In the genomic region with DNA sequence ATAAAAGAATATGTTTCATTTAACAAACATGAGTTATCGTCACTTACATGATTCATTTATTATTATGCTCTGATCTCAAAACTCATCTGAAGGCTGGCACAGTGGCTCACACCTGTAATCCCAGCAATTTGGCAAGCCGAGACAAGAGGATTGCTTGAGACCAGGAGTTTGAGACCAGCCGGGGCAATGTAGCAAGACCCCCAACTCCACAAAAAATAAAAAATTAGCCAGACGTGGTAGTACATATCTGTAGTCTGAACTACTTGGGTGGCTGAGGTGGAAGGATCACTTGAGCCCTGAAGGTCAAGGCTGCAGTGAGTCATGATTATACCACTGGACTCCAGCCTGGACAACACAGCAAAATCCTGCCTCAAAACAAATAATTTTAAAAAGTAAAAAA, we compare ENCODE assay signal across 23 cellular contexts.
"Had no signal": no experiment of that assay in that cellular context is flagged by ENCODE, and none has a peak within 500 bp of the region (broad histone marks: within the 10 kb centered on the region; RNA-seq: fewer than 3 reads in every experiment).

No MANE protein-coding gene starts in this region.

- H3K27me3 ChIP-seq: ascending aorta, cardiac muscle cell, gastroesophageal sphincter, hepatocyte, ovary, suprapubic skin, tibial artery had no signal

- DNase-seq: activated CD4-positive, alpha-beta T cell treated with anti-CD3 and anti-CD28 coated beads for 36 hours; activated CD4-positive, CD25-positive, alpha-beta regulatory T cell; activated CD8-positive, alpha-beta memory T cell treated with anti-CD3 and anti-CD28 coated beads, Interleukin-2, amount 10 ng/mL, durations not matched to agents 7 days and 5 days; activated CD8-positive, alpha-beta T cell treated with anti-CD3 and anti-CD28 coated beads, Interleukin-2, amount 10 ng/mL, durations not matched to agents 7 days and 5 days; activated naive CD4-positive, alpha-beta T cell; activated T-cell treated with anti-CD3 and anti-CD28 coated beads, Interleukin-2, amount 50 U/mL, for 72 hours; effector memory CD8-positive, alpha-beta T cell; erythroblast; islet precursor cell; left ventricle myocardium inferior; ovary; small intestine; stimulated activated CD4-positive, alpha-beta T cell treated with anti-CD3 and anti-CD28 coated beads, Interleukin-4, amount 100 ng/mL, for 24 hours; stimulated activated naive B cell treated with anti-CD40 and anti-IgM and Interleukin-4, amounts not matched to agents 10 μg/mL and 1 μg/mL and 100 μg/mL, for 72 hours; T-helper 1 cell; tibial artery had no signal

- H3K4me2 ChIP-seq: hepatocyte had no signal

- H3K36me3 ChIP-seq: ovary had no signal

- H2AFZ ChIP-seq: hepatocyte had no signal

- FAIRE-seq: small intestine had no signal

- H3K9me3 ChIP-seq: ascending aorta, gastroesophageal sphincter, left ventricle myocardium inferior, ovary, suprapubic skin, tibial artery had no signal

- ATAC-seq: activated CD4-positive, alpha-beta T cell treated with anti-CD3 and anti-CD28 coated beads for 36 hours; activated CD8-positive, alpha-beta memory T cell treated with anti-CD3 and anti-CD28 coated beads, Interleukin-2, amount 10 ng/mL, durations not matched to agents 7 days and 5 days; activated CD8-positive, alpha-beta T cell treated with anti-CD3 and anti-CD28 coated beads, Interleukin-2, amount 10 ng/mL, durations not matched to agents 7 days and 5 days; activated T-cell treated with anti-CD3 and anti-CD28 coated beads, Interleukin-2, amount 50 U/mL, for 72 hours; effector memory CD8-positive, alpha-beta T cell; gastroesophageal sphincter; sciatic nerve; stimulated activated naive B cell treated with anti-CD40 and anti-IgM and Interleukin-4, amounts not matched to agents 10 μg/mL and 1 μg/mL and 100 μg/mL, for 72 hours had no signal

- H3K27ac ChIP-seq: ascending aorta, cardiac muscle cell, coronary artery, gastroesophageal sphincter, hepatocyte, left ventricle myocardium inferior, ovary, suprapubic skin, tibial artery had no signal

- H3K4me3 ChIP-seq: ascending aorta, cardiac muscle cell, coronary artery, gastroesophageal sphincter, hepatocyte, left ventricle myocardium inferior, ovary, suprapubic skin, tibial artery had no signal
